ENCODE assay signal across 1 cellular context in the genomic region with DNA sequence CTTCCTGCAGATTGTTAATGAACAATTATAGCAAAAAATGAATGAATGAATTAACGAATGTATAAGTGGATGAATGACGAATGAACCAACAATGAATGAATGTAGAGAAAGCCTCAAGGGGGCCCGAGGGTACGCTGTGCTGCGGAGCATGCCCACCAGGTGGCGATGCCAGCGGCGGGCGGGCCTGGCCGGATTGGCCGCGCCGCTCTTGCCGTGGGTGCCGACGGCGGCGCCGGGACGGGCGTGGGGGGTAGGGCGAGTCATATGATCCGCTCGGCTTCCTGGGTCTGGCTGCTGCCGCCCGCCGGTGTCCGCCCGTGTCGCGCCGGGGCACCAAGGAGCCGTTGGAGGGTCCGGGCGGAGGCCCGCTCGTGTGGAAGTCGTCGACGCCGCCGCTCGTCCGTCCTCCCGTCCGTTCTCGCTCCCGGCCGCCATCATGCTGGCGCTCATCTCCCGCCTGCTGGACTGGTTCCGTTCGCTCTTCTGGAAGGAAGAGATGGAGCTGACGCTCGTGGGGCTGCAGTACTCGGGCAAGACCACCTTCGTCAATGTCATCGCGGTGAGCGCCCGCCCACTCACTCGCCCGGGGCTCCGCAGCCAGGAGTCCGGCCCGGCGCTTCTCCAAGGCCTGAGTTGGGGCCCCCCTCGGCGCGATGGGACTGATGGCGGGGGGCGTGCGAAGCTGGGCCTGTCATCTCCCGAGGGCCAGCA.
TF ChIP-seq lines count a peak whose summit lies in the region.

Gene ARL8B (plus strand): TSS at position 263 of the 711 bp plus-strand sequence. CDS start 174 bp downstream, at position 437.

TF ChIP-seq in SK-N-SH, 30 proteins besides CTCF, POLR2A, EP300 and RAD21 (continued from another document):
- TF ChIP-seq ZBTB33 (IDR thresholded peaks at IDR 0.05; ENCODE audit: borderline replicate concordance, low read depth) (0 out of 2 replicates have a peak, but pooled peaks have one; percentile 24), NFIC (IDR thresholded peaks at IDR 0.05; ENCODE audit: borderline replicate concordance) (0 out of 2 replicates have a peak, but pooled peaks have one; percentile 4), POLR2AphosphoS5 (IDR thresholded peaks at IDR 0.05; ENCODE audit: low read depth, low read length) (peak; percentile 77), YY1 (IDR thresholded peaks at IDR 0.05; ENCODE audit: low read depth) (peak; percentile 79), ELF1 (IDR thresholded peaks at IDR 0.05) (peak; percentile 92), TAF1 (IDR thresholded peaks at IDR 0.05; ENCODE audit: borderline replicate concordance, low read depth, low read length) (peak; percentile 86), PBX3 (IDR thresholded peaks at IDR 0.05) (peak; percentile 21; the same call in 1 of the 2 replicates), RCOR1 (IDR thresholded peaks at IDR 0.05; ENCODE audit: low read length) (no peak), FOSL2 (IDR thresholded peaks at IDR 0.05; ENCODE audit: borderline replicate concordance, low read depth) (peak; percentile 3; the same call in 1 of the 2 replicates), TEAD4 (IDR thresholded peaks at IDR 0.05; ENCODE audit: borderline replicate concordance, insufficient read depth) (no peak), GATA2 (CRISPR knock-in tag; IDR thresholded peaks at IDR 0.05) (no peak), SIN3A (IDR thresholded peaks at IDR 0.05; ENCODE audit: borderline replicate concordance, low read depth, low read length) (peak; percentile 67; the same call in 1 of the 2 replicates), GABPA (IDR thresholded peaks at IDR 0.05; ENCODE audit: low read depth) (peak; percentile 64), JUND (IDR thresholded peaks at IDR 0.05) (no peak; the same call in 1 of the 2 replicates), NRF1 (IDR thresholded peaks at IDR 0.05; ENCODE audit: low read depth, low read length) (no peak), RXRA (IDR thresholded peaks at IDR 0.05; ENCODE audit: borderline replicate concordance, low read depth) (no peak; the same call in 1 of the 2 replicates), RFX5 (IDR thresholded peaks at IDR 0.05; ENCODE audit: low read length) (peak; percentile 22; the same call in 1 of the 2 replicates), TCF12 (IDR thresholded peaks at IDR 0.05) (no peak; the same call in 1 of the 2 replicates), CHD2 (IDR thresholded peaks at IDR 0.05; ENCODE audit: low read length, partially characterized antibody) (peak; percentile 92), FOXJ3 (CRISPR knock-in tag; IDR thresholded peaks at IDR 0.05) (no peak)
- TF ChIP-seq, protein P1, sequence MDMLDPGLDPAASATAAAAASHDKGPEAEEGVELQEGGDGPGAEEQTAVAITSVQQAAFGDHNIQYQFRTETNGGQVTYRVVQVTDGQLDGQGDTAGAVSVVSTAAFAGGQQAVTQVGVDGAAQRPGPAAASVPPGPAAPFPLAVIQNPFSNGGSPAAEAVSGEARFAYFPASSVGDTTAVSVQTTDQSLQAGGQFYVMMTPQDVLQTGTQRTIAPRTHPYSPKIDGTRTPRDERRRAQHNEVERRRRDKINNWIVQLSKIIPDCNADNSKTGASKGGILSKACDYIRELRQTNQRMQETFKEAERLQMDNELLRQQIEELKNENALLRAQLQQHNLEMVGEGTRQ (IDR thresholded peaks at IDR 0.05; ENCODE audit: borderline replicate concordance, low read depth, low read length), result no peak; the same call in 1 of the 2 replicates
- TF ChIP-seq, protein P2, sequence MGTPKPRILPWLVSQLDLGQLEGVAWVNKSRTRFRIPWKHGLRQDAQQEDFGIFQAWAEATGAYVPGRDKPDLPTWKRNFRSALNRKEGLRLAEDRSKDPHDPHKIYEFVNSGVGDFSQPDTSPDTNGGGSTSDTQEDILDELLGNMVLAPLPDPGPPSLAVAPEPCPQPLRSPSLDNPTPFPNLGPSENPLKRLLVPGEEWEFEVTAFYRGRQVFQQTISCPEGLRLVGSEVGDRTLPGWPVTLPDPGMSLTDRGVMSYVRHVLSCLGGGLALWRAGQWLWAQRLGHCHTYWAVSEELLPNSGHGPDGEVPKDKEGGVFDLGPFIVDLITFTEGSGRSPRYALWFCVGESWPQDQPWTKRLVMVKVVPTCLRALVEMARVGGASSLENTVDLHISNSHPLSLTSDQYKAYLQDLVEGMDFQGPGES (IDR thresholded peaks at IDR 0.05; ENCODE audit: low read depth, low read length), result no peak
- TF ChIP-seq, protein P3, sequence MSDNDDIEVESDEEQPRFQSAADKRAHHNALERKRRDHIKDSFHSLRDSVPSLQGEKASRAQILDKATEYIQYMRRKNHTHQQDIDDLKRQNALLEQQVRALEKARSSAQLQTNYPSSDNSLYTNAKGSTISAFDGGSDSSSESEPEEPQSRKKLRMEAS (IDR thresholded peaks at IDR 0.05; ENCODE audit: low read depth), result peak; percentile 37; the same call in 1 of the 2 replicates
